In the genomic region with DNA sequence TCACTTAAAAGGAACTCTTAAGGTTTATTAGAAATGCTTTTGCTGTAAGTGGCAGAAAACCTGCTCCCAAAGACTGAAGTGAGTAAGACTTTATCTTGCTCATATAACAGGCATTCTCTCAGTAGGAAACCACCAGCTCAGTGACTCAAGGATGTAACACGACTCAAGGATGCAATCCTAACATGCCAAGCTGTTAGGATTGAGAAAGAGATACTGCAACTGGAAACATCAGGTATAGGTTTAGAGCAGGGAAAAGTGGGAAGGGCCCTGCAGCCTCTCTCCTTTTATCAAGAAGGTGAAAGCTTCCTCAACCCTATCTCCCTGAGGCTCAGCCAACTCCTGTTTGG, we compare ENCODE assay signal across 16 cellular contexts. TPM values are rescaled to one million over a fixed set of nuclear protein-coding genes. Genes with fewer than 3 reads are reported as not detected.
DNase-seq lines count a peak whose midpoint lies in the region; FAIRE-seq and TF ChIP-seq lines count a peak whose summit lies in the region.
"Had no signal": no experiment of that assay in that cellular context is flagged by ENCODE, and none has a peak within 500 bp of the region (broad histone marks: within the 10 kb centered on the region; RNA-seq: fewer than 3 reads in every experiment).

No MANE protein-coding gene starts in this region.

- no peaks in the 10 kb centered on the region for H4K20me1 ChIP-seq in astrocyte (ENCODE audit: insufficient read depth, low read length)

- H3K27ac ChIP-seq in astrocyte (ENCODE audit: low read depth, low read length): peak overlapping the region; percentile 94

- peak overlapping the region; percentile 81 for H3K9ac ChIP-seq in astrocyte (ENCODE audit: low read length)

- H3K36me3 Mint-ChIP-seq in astrocyte (ENCODE audit: low read depth, unreplicated experiment): no peaks in the 10 kb centered on the region
- H3K36me3 Mint-ChIP-seq: naive thymus-derived CD8-positive, alpha-beta T cell; type B pancreatic cell had no signal

- no peak overlapping the region for H2AFZ ChIP-seq in astrocyte (ENCODE audit: low read depth, low read length)

- no peaks in the 10 kb centered on the region for H3K27me3 ChIP-seq in astrocyte (ENCODE audit: insufficient read depth, low read length)

- no peak for TF ChIP-seq CTCF in astrocyte (IDR thresholded peaks at IDR 0.05; ENCODE audit: insufficient read depth, low read depth, low read length)

- DNase-seq in ACHN (peak; percentile 51), HS-5 (ENCODE audit: low read depth) (peak; percentile 74), astrocyte (ENCODE audit: low read depth) (peak; percentile 91), glomerular visceral epithelial cell (ENCODE audit: extremely low spot score) (peak; percentile 56), GM19240 (ENCODE audit: insufficient read length, low spot score) (no peak), nucleus accumbens (lab: John Stamatoyannopoulos, UW) (no peak)
- no peak for DNase-seq in NK-92 treated with Interleukin-12 subunit alpha and Interleukin-12 subunit beta, amount 100 ng/mL, for 24 hours (lab: John Stamatoyannopoulos, UW)
- DNase-seq in stimulated activated naive CD4-positive, alpha-beta T cell (lab: John Stamatoyannopoulos, UW): no peak
- DNase-seq: activated CD8-positive, alpha-beta memory T cell treated with anti-CD3 and anti-CD28 coated beads, Interleukin-2, amount 10 ng/mL, durations not matched to agents 7 days and 5 days; naive thymus-derived CD8-positive, alpha-beta T cell; NCI-H2029 had no signal

- no peaks in the 10 kb centered on the region for H3K27me3 Mint-ChIP-seq in astrocyte (ENCODE audit: low read depth, unreplicated experiment)
- H3K27me3 Mint-ChIP-seq: B cell; naive thymus-derived CD8-positive, alpha-beta T cell; type B pancreatic cell had no signal

- no peaks in the 10 kb centered on the region for H3K9me3 ChIP-seq in astrocyte (ENCODE audit: insufficient read depth, low read depth, low read length)

- H3K4me3 Mint-ChIP-seq in astrocyte (ENCODE audit: unreplicated experiment): no peak overlapping the region
- H3K4me3 Mint-ChIP-seq: activated CD8-positive, alpha-beta memory T cell treated with anti-CD3 and anti-CD28 coated beads, Interleukin-2, amount 10 ng/mL, durations not matched to agents 7 days and 5 days; B cell; naive thymus-derived CD8-positive, alpha-beta T cell; type B pancreatic cell had no signal

- no peaks in the 10 kb centered on the region for H3K9me3 Mint-ChIP-seq in astrocyte (ENCODE audit: unreplicated experiment)
- H3K9me3 Mint-ChIP-seq: naive thymus-derived CD8-positive, alpha-beta T cell had no signal

- no peaks in the 10 kb centered on the region for H3K36me3 ChIP-seq in astrocyte (ENCODE audit: insufficient read depth, low read length)

- H3K27ac Mint-ChIP-seq in astrocyte (ENCODE audit: unreplicated experiment): no peak overlapping the region
- H3K27ac Mint-ChIP-seq: activated CD8-positive, alpha-beta memory T cell treated with anti-CD3 and anti-CD28 coated beads, Interleukin-2, amount 10 ng/mL, durations not matched to agents 7 days and 5 days; B cell; naive thymus-derived CD8-positive, alpha-beta T cell; type B pancreatic cell had no signal

- in situ Hi-C loops in ACHN (cut with HindIII; ENCODE audit: low pct_ligation_motif_present, low pct_unique_long_range_greater_than_20kb, low sequenced_read_pairs): no loop called here

- H3K4me1 ChIP-seq in astrocyte (ENCODE audit: insufficient read depth, low read length): peaks cover 13% of the 10 kb centered on the region

- H3K4me2 ChIP-seq in astrocyte (ENCODE audit: low read length): peak overlapping the region; percentile 85

- H3K79me2 ChIP-seq in astrocyte (ENCODE audit: insufficient read depth, low read length): no peaks in the 10 kb centered on the region

- peaks cover 11% of the 10 kb centered on the region for H3K4me1 Mint-ChIP-seq in astrocyte (ENCODE audit: low read depth, unreplicated experiment)
- H3K4me1 Mint-ChIP-seq: activated CD8-positive, alpha-beta memory T cell treated with anti-CD3 and anti-CD28 coated beads, Interleukin-2, amount 10 ng/mL, durations not matched to agents 7 days and 5 days; naive thymus-derived CD8-positive, alpha-beta T cell had no signal

- peak overlapping the region; percentile 43 for H3K4me3 ChIP-seq in astrocyte (ENCODE audit: insufficient read depth, low read depth, low read length)
- H3K4me3 ChIP-seq: K562, skin epidermis had no signal

- FAIRE-seq in astrocyte (lab: Jason Lieb, UNC): peak; percentile 100
- FAIRE-seq: GM18507, K562 had no signal

RNA-seq across cellular contexts. Expression of a gene that starts 11.9 kb away (rescaled TPM):
- total RNA-seq in astrocyte: 20.8 and 21.0 TPM in 2 replicates

Comparison
In these comparisons a context has a peak if more than half of its experiments do, and no peak if none do; other contexts are left out.
1. DNase-seq: peak in ACHN (single experiment), HS-5 (single experiment), astrocyte (single experiment) and glomerular visceral epithelial cell (single experiment); none in GM19240 (single experiment), NK-92 treated with Interleukin-12 subunit alpha and Interleukin-12 subunit beta, amount 100 ng/mL, for 24 hours (single experiment), stimulated activated naive CD4-positive, alpha-beta T cell (0 of 6) and nucleus accumbens (0 of 56).